Comparison of ENCODE assay signal across 27 cellular contexts in the genomic region with DNA sequence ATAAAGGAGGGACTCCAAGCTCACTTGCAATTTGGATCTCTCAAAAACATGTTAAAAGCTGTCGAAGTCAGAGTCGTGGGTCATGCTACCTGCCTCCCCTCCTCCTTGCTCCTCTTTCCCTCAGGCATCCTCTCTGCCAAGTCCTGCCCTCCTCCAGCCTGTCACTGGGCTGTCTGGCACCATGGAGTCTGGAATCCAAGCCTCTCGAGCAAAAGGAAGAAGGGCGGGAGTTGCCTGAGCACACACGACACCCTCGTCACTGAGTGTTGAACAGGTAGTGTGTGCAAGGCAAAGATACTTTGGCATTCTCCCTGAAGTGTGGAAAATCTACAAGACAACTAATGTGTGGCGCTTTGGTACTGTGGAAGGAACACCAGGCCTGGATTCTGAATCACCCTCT.
"Had no signal": no experiment of that assay in that cellular context is flagged by ENCODE, and none has a peak within 500 bp of the region (broad histone marks: within the 10 kb centered on the region; RNA-seq: fewer than 3 reads in every experiment).

No MANE protein-coding gene starts in this region.

- ATAC-seq: heart right ventricle; psoas muscle; stimulated activated memory B cell treated with anti-CD40 and anti-IgM and Interleukin-4, amounts not matched to agents 10 μg/mL and 1 μg/mL and 100 μg/mL, for 72 hours had no signal

- H3K4me3 ChIP-seq: colonic mucosa, esophagus squamous epithelium, heart right ventricle, left ventricle myocardium inferior, psoas muscle, sigmoid colon, stomach, tibial artery had no signal

- DNase-seq: activated CD4-positive, alpha-beta T cell treated with anti-CD3 and anti-CD28 coated beads for 4 hours; activated CD4-positive, alpha-beta T cell treated with anti-CD3 and anti-CD28 coated beads, Interleukin-2, amount 50 U/mL, for 4 hours; activated CD4-positive, CD25-positive, alpha-beta regulatory T cell; activated effector memory CD4-positive, alpha-beta T cell treated with Interleukin-2 at 50 U/mL for 16 hours; activated naive CD4-positive, alpha-beta T cell treated with Interleukin-2 at 50 U/mL for 16 hours; activated T-cell treated with anti-CD3 and anti-CD28 coated beads for 4 hours; anterior cingulate cortex; colonic mucosa; effector CD8-positive, alpha-beta T cell; esophagus squamous epithelium; foreskin melanocyte; heart right ventricle; left ventricle myocardium inferior; occipital lobe; psoas muscle; sigmoid colon; small intestine; stimulated activated CD4-positive, alpha-beta T cell treated with anti-CD3 and anti-CD28 coated beads, Interleukin-1b, Interleukin-23, amount 100 ng/mL, for 48 hours; stimulated activated CD4-positive, alpha-beta T cell treated with anti-CD3 and anti-CD28 coated beads, Interleukin-4, amount 100 ng/mL, for 4 hours; stimulated activated CD8-positive, alpha-beta memory T cell treated with anti-CD3 and anti-CD28 coated beads, Interleukin-4, amount 100 ng/mL, for 48 hours; stomach; tibial artery had no signal

- H3K27ac Mint-ChIP-seq: activated naive CD8-positive, alpha-beta T cell; stimulated activated memory B cell treated with anti-CD40 and anti-IgM and Interleukin-4, amounts not matched to agents 10 μg/mL and 1 μg/mL and 100 μg/mL, for 72 hours; T-helper 2 cell treated with Interferon-gamma antibody and Interleukin-4, amounts not matched to agents 5 μg/mL and 100 μg/mL, for 36 hours had no signal

- H3K27me3 ChIP-seq: colonic mucosa, esophagus squamous epithelium, heart right ventricle, sigmoid colon, stomach, tibial artery had no signal

- H3K36me3 ChIP-seq: colonic mucosa, esophagus squamous epithelium, heart right ventricle, sigmoid colon, stomach had no signal

- H3K27ac ChIP-seq: colonic mucosa, epithelial cell of prostate, esophagus squamous epithelium, heart right ventricle, left ventricle myocardium inferior, parathyroid adenoma, psoas muscle, sigmoid colon, stomach, tibial artery had no signal

- H3K4me1 Mint-ChIP-seq: stimulated activated memory B cell treated with anti-CD40 and anti-IgM and Interleukin-4, amounts not matched to agents 10 μg/mL and 1 μg/mL and 100 μg/mL, for 72 hours had no signal

- H3K4me1 ChIP-seq: colonic mucosa, esophagus squamous epithelium, heart right ventricle, left ventricle myocardium inferior, parathyroid adenoma, psoas muscle, sigmoid colon, stomach, tibial artery had no signal

- H3K4me3 Mint-ChIP-seq: activated naive CD8-positive, alpha-beta T cell; stimulated activated memory B cell treated with anti-CD40 and anti-IgM and Interleukin-4, amounts not matched to agents 10 μg/mL and 1 μg/mL and 100 μg/mL, for 72 hours; T-helper 2 cell treated with Interferon-gamma antibody and Interleukin-4, amounts not matched to agents 5 μg/mL and 100 μg/mL, for 36 hours had no signal

- H3K27me3 Mint-ChIP-seq: activated naive CD8-positive, alpha-beta T cell; stimulated activated memory B cell treated with anti-CD40 and anti-IgM and Interleukin-4, amounts not matched to agents 10 μg/mL and 1 μg/mL and 100 μg/mL, for 72 hours had no signal

- H3K9me3 ChIP-seq: colonic mucosa, esophagus squamous epithelium, psoas muscle, sigmoid colon, stomach had no signal
